In the genomic region with DNA sequence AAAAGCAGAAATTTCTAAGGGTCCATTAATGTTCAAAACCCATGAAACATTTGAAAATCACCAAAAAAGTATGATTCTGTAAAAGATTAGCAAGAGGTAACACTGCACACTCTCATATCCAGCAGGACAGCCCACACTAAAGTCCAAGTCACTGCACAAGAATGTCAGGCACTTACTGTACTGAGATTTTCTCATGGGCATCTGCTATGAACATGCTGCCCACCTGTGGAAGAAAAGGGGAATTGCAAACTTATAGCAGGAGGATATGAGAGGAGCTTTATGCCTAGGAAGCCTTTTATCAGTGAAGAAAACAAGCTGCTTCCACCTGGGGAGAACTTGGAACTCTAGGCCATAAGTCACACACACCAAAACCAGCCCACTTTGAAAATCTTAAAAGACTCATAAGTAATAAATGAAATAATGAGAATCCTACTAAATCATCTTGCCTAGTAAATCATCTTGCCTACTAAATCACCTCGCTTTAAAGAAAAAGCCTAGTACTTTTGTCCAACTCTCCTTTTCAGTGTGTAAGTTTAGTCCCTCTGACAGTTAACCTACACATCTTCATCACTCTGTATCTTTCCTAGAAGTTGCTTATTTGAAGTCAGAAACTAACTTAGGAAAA, we compare ENCODE assay signal across 8 cellular contexts. TPM values are rescaled to one million over a fixed set of nuclear protein-coding genes. Genes with fewer than 3 reads are reported as not detected.
DNase-seq lines count a peak whose midpoint lies in the region; ATAC-seq and FAIRE-seq lines count a peak whose summit lies in the region.

No MANE protein-coding gene starts in this region.

- peak; percentile 48 for FAIRE-seq in frontal cortex (lab: Jason Lieb, UNC)

- peak; percentile 19 for DNase-seq in activated gamma-delta T cell treated with Interleukin-2 at 50 U/mL for 16 hours
- no peak for DNase-seq in activated gamma-delta T cell (lab: John Stamatoyannopoulos, UW)
- DNase-seq in HK-2 (ENCODE audit: unreplicated experiment), result peak; percentile 66
- peak; percentile 58 for DNase-seq in NCI-H82 treated with DMSO at 0.1 percent for 48 hours (lab: John Stamatoyannopoulos, UW; ENCODE audit: unreplicated experiment)
- peak; percentile 4 for DNase-seq in activated T-cell treated with anti-CD3 and anti-CD28 coated beads for 48 hours (ENCODE audit: low read depth)
- peak; percentile 44 to 70 for DNase-seq in frontal cortex (ENCODE audit: low spot score in 2 of 2)
- peak; percentile 19 for DNase-seq in occipital lobe (lab: John Stamatoyannopoulos, UW)

- ATAC-seq in HG02588 (IDR thresholded peaks at IDR 0.05; ENCODE audit: unreplicated experiment), result no peak

RNA-seq across cellular contexts. Expression of gene ARMH3, which starts 46.1 kb away (rescaled TPM):
- total RNA-seq in frontal cortex, result 23.2 TPM
- 25.1 TPM for total RNA-seq in occipital lobe

RNA-seq across cellular contexts. Expression of gene HPS6, which starts 55.2 kb away (rescaled TPM):
- 21.2 TPM for total RNA-seq in frontal cortex
- total RNA-seq in occipital lobe, result 17.5 TPM
